ENCODE assay signal across 13 cellular contexts in the genomic region with DNA sequence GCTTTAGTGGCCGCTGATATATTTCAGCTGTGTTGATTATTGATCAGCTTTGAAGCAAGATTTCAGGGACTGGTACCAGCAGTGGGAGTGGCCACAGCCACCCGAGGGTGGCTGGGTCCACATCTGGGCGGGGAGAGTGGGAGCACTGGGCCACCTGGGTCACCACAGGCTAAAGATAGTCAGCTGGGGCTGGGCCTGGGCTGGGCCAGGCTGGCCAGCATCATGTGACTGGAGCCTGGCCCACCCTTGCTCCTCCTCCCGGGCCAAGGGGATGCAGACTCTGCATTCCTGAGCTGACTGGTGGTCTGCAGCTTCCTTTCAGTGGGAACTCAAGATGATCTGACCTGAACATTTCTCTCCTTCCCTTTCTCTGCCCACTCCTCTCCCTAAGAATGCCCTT. TPM values are rescaled to one million over a fixed set of nuclear protein-coding genes. Genes with fewer than 3 reads are reported as not detected.
DNase-seq lines count a peak whose midpoint lies in the region; ATAC-seq, FAIRE-seq and TF ChIP-seq lines count a peak whose summit lies in the region.
"Had no signal": no experiment of that assay in that cellular context is flagged by ENCODE, and none has a peak within 500 bp of the region (broad histone marks: within the 10 kb centered on the region; RNA-seq: fewer than 3 reads in every experiment).

No MANE protein-coding gene starts in this region.

- H3K79me2 ChIP-seq in K562 (ENCODE audit: control insufficient read depth, insufficient read depth, low read length), result peaks cover 99% of the 10 kb centered on the region

- H3K27ac ChIP-seq in K562 (ENCODE audit: extremely low read depth, low read depth, low read length) (peak overlapping the region; percentile 44; the same call in 2 of the 3 replicates), transverse colon (peak overlapping the region in 1 of 4 donors; percentile 11)

- H3K27me3 Mint-ChIP-seq in activated T-cell treated with anti-CD3 and anti-CD28 coated beads, Interleukin-2, amount 50 U/mL, for 72 hours (ENCODE audit: low read depth), result no peaks in the 10 kb centered on the region
- H3K27me3 Mint-ChIP-seq in activated T-cell treated with anti-CD3 and anti-CD28 coated beads, Interleukin-2, amount 50 U/mL, for 4 hours (ENCODE audit: low read depth), result no peaks in the 10 kb centered on the region
- H3K27me3 Mint-ChIP-seq in memory B cell, result no peaks in the 10 kb centered on the region

- ATAC-seq in activated T-cell treated with anti-CD3 and anti-CD28 coated beads, Interleukin-2, amount 50 U/mL, for 72 hours (replicated peaks in 1 of 2), result peak in 1 of 2 donors; percentile 26
- no peak for ATAC-seq in activated T-cell treated with anti-CD3 and anti-CD28 coated beads, Interleukin-2, amount 50 U/mL, for 4 hours
- ATAC-seq in K562 (peak; percentile 75), memory B cell (ENCODE audit: low read depth) (no peak)

- peaks cover 4% of the 10 kb centered on the region for H3K9me1 ChIP-seq in K562 (ENCODE audit: control insufficient read depth, insufficient read depth, low read length)

- no peak for FAIRE-seq in K562 (lab: Jason Lieb, UNC)

- WGBS in K562 (ENCODE audit: insufficient coverage, low coverage, missing lambda C conversion rate), result 25% methylated on average over 4 of the region's 4 CpGs
- 62 to 88% methylated on average over 1 to 4 of the region's 4 CpGs for WGBS in transverse colon (ENCODE audit: low coverage in 1 of 2), 2 donors

- H3K4me3 ChIP-seq in K562 (no peak overlapping the region), transverse colon (no peak overlapping the region)

- H3K9ac ChIP-seq in K562 (ENCODE audit: insufficient read depth in 1 of 2, low read depth in 2 of 2, low read length in 2 of 2), result peak overlapping the region in 1 of 2 experiments; percentile 66; a peak in 2 of 4 replicates

- no peak for DNase-seq in activated T-cell treated with anti-CD3 and anti-CD28 coated beads, Interleukin-2, amount 50 U/mL, for 72 hours
- DNase-seq in activated T-cell treated with anti-CD3 and anti-CD28 coated beads, Interleukin-2, amount 50 U/mL, for 4 hours, result no peak
- DNase-seq in K562 (ENCODE audit: extremely low read depth in 1 of 4, low spot score in 3 of 4) (peak; percentile 58 to 70 (median 60)), memory B cell (ENCODE audit: low spot score in 2 of 2) (no peak), transverse colon (peak; percentile 51), NCI-H1092 treated with DMSO at 0.1 percent for 48 hours (lab: John Stamatoyannopoulos, UW) (no peak), NCI-H1694 treated with DMSO at 0.1 percent for 48 hours (lab: John Stamatoyannopoulos, UW) (no peak), mesenteric fat pad (ENCODE audit: low spot score) (no peak)
- DNase-seq: cortex of kidney, EL, foreskin fibroblast, NCI-H226, SHP77 treated with DMSO at 0.1 percent for 48 hours had no signal

- H3K4me2 ChIP-seq in K562 (ENCODE audit: insufficient read depth, low read length), result 0 out of 2 replicates have a peak overlapping the region, but pooled peaks have one; percentile 5

- H3K9me3 Mint-ChIP-seq in activated T-cell treated with anti-CD3 and anti-CD28 coated beads, Interleukin-2, amount 50 U/mL, for 72 hours, result no peaks in the 10 kb centered on the region
- no peaks in the 10 kb centered on the region for H3K9me3 Mint-ChIP-seq in activated T-cell treated with anti-CD3 and anti-CD28 coated beads, Interleukin-2, amount 50 U/mL, for 4 hours
- H3K9me3 Mint-ChIP-seq in memory B cell, result no peaks in the 10 kb centered on the region

- POLR2A ChIA-PET in K562 (lab: Yijun Ruan, JAX), result interaction anchor here (2.1 to 2.8 kb wide), 4 partner anchors 10 to 24 kb away, joined by 6 to 32 read pairs (median 10); no protein-coding TSS in a partner anchor

- H4K20me1 ChIP-seq in K562 (replicated peaks; ENCODE audit: control insufficient read depth, insufficient read depth, low read length), result peaks cover 60% of the 10 kb centered on the region

- TF ChIP-seq CTCF in K562 (IDR thresholded peaks at IDR 0.05 in 2 of 3, conservative IDR thresholded peaks at IDR 0.05 in 1 of 3; ENCODE audit: insufficient read depth in 2 of 3, low read depth in 1 of 3, low read length in 3 of 3), result no peak
- TF ChIP-seq CTCF in transverse colon (IDR thresholded peaks at IDR 0.05), result no peak

- no TSS peak for BruUV-seq in K562 (replicated peaks; lab: Mats Ljungman, UMichigan)

- H3K9me3 ChIP-seq in K562 (replicated peaks; ENCODE audit: control insufficient read depth, insufficient read depth, low read depth, low read length) (no peaks in the 10 kb centered on the region), transverse colon (no peaks in the 10 kb centered on the region)

- H3K36me3 Mint-ChIP-seq in activated T-cell treated with anti-CD3 and anti-CD28 coated beads, Interleukin-2, amount 50 U/mL, for 72 hours (ENCODE audit: insufficient read depth in 2 of 2), result no peaks in the 10 kb centered on the region
- no peaks in the 10 kb centered on the region for H3K36me3 Mint-ChIP-seq in activated T-cell treated with anti-CD3 and anti-CD28 coated beads, Interleukin-2, amount 50 U/mL, for 4 hours (ENCODE audit: insufficient read depth)
- peaks cover 3% of the 10 kb centered on the region for H3K36me3 Mint-ChIP-seq in memory B cell

- no peaks in the 10 kb centered on the region for H3K27me3 ChIP-seq in K562 (ENCODE audit: control insufficient read depth in 2 of 2, insufficient read depth in 2 of 2, low read length in 2 of 2)
- no peaks in the 10 kb centered on the region for H3K27me3 ChIP-seq in transverse colon

- peaks cover 76% of the 10 kb centered on the region for H3K4me1 Mint-ChIP-seq in activated T-cell treated with anti-CD3 and anti-CD28 coated beads, Interleukin-2, amount 50 U/mL, for 72 hours (ENCODE audit: low read depth)
- peaks cover 88% of the 10 kb centered on the region for H3K4me1 Mint-ChIP-seq in activated T-cell treated with anti-CD3 and anti-CD28 coated beads, Interleukin-2, amount 50 U/mL, for 4 hours (ENCODE audit: low read depth)
- peaks cover 62% of the 10 kb centered on the region for H3K4me1 Mint-ChIP-seq in memory B cell

- H3K36me3 ChIP-seq in K562 (ENCODE audit: control insufficient read depth, insufficient read depth, low read length), result peaks cover 54% of the 10 kb centered on the region; the same call in 2 of the 3 replicates
- H3K36me3 ChIP-seq in transverse colon, result no peaks in the 10 kb centered on the region

- TF ChIP-seq RAD21 in K562 (CRISPR knock-in tag; conservative IDR thresholded peaks at IDR 0.05 in 1 of 2, IDR thresholded peaks at IDR 0.05 in 1 of 2), result no peak

- intact Hi-C loops in K562 (cut with micrococcal nuclease) (loop anchor here (10.0 kb wide), 1 partner anchor 128 kb away; no protein-coding TSS in a partner anchor), transverse colon (cut with DNase I; ENCODE audit: low total_unique reads) (no loop called here)

- CTCF ChIA-PET in K562 (lab: Yijun Ruan, JAX; ENCODE audit: low intra/inter-chr PET ratio), result no interaction called here

- no peak overlapping the region for H3K4me3 Mint-ChIP-seq in activated T-cell treated with anti-CD3 and anti-CD28 coated beads, Interleukin-2, amount 50 U/mL, for 72 hours
- H3K4me3 Mint-ChIP-seq in activated T-cell treated with anti-CD3 and anti-CD28 coated beads, Interleukin-2, amount 50 U/mL, for 4 hours, result no peak overlapping the region
- H3K4me3 Mint-ChIP-seq in memory B cell, result no peak overlapping the region

- H3K4me1 ChIP-seq in K562 (replicated peaks in 1 of 2; ENCODE audit: control insufficient read depth in 2 of 2, insufficient read depth in 2 of 2, low read length in 2 of 2) (peaks cover 33 to 62% of the 10 kb centered on the region in 2 experiments), transverse colon (peaks cover 23 to 74% (median 31%) of the 10 kb centered on the region in 4 donors)

- H2AFZ ChIP-seq in K562 (ENCODE audit: low read depth, low read length), result no peak overlapping the region

- in situ Hi-C loops in K562 (cut with MboI), result no loop called here
- in situ Hi-C loops in transverse colon (cut with MboI; ENCODE audit: low pct_ligation_motif_present in 1 of 4, low pct_unique_long_range_greater_than_20kb in 1 of 4, low sequenced_read_pairs in 3 of 4), result no loop called here

- H3K27ac Mint-ChIP-seq in activated T-cell treated with anti-CD3 and anti-CD28 coated beads, Interleukin-2, amount 50 U/mL, for 72 hours, result peak overlapping the region; percentile 75
- H3K27ac Mint-ChIP-seq in memory B cell, result peak overlapping the region; percentile 63

- TF ChIP-seq EP300 in K562 (IDR thresholded peaks at IDR 0.05; ENCODE audit: low read length) (no peak), transverse colon (IDR thresholded peaks at IDR 0.05; ENCODE audit: low read depth) (no peak)

- TF ChIP-seq POLR2A in K562 (conservative IDR thresholded peaks at IDR 0.05) (no peak), transverse colon (IDR thresholded peaks at IDR 0.05) (no peak)

TF ChIP-seq in K562, 482 proteins besides CTCF, POLR2A, EP300 and RAD21 (continues in another document):
- 0 out of 2 replicates have a peak, but pooled peaks have one; percentile 12 for TF ChIP-seq CBFA2T2 (conservative IDR thresholded peaks at IDR 0.05)

RNA-seq across cellular contexts. Expression of gene LARP1, which starts 27.1 kb away (rescaled TPM):
- total RNA-seq in activated T-cell treated with anti-CD3 and anti-CD28 coated beads, Interleukin-2, amount 50 U/mL, for 72 hours, result 100 to 1,000 TPM; 248 to 266 TPM
- 100 to 1,000 TPM; 412 to 443 (median 432) TPM for total RNA-seq in activated T-cell treated with anti-CD3 and anti-CD28 coated beads, Interleukin-2, amount 50 U/mL, for 4 hours
- 329 and 371 TPM in 2 replicates for total RNA-seq in K562 (2011; cell fraction: chromatin; rRNA removed; ENCODE audit: low replicate concordance)
- total RNA-seq in K562 (2011; cell fraction: nucleolus; rRNA removed), result 172 and 190 TPM in 2 replicates
- 207 and 246 TPM in 2 replicates for total RNA-seq in K562 (2011; cell fraction: nucleoplasm; rRNA removed)
- 80.4 and 108 TPM in 2 replicates for total RNA-seq in K562 (2014; rRNA removed)
- total RNA-seq in K562 (2014; rRNA removed; fragmentation: Illumina TruSeq; extraction: Trizol), result 103 and 123 TPM in 2 replicates
- 92.0 and 99.1 TPM in 2 replicates for total RNA-seq in K562 (2015; rRNA removed; fragmentation: Illumina TruSeq; extraction: Trizol)
- total RNA-seq in K562 (2021), result 267 and 300 TPM in 2 replicates
- 74.2 and 82.6 TPM in 2 replicates for polyA plus RNA-seq in K562 (2011; rRNA removed)
- 50.4 and 50.8 TPM in 2 replicates for polyA plus RNA-seq in K562 (2011; cell fraction: cytosol; rRNA removed)
- 249 and 279 TPM in 2 replicates for polyA plus RNA-seq in K562 (2011; cell fraction: nucleus; rRNA removed)
- 72.9 and 116 TPM in 2 replicates for polyA plus RNA-seq in K562 (2012)
- polyA plus RNA-seq in K562 (2014; fragmentation: Illumina TruSeq; extraction: Trizol), result 184 and 201 TPM in 2 replicates
- 10 to 100 TPM; 22.6 to 54.7 TPM for polyA plus RNA-seq in K562 (2014; fragmentation: Nextera tagmentation; extraction: Ambion mirVana)
- polyA plus RNA-seq in K562 (2014; rRNA removed), result 113 and 114 TPM in 2 replicates
- polyA minus RNA-seq in K562 (2011; rRNA and poly(A)+ RNA removed), result 95.4 and 99.1 TPM in 2 replicates
- 92.4 and 104 TPM in 2 replicates for polyA minus RNA-seq in K562 (2011; cell fraction: cytosol; rRNA and poly(A)+ RNA removed)
- 77.0 and 118 TPM in 2 replicates for polyA minus RNA-seq in K562 (2011; cell fraction: nucleus; rRNA and poly(A)+ RNA removed)
- total RNA-seq in transverse colon, result 100 to 1,000 TPM in 2 of 4 donors, 10 to 100 TPM in 2; 63.6 to 171 (median 105) TPM
- 202 TPM for total RNA-seq in mesenteric fat pad

Comparison
In these comparisons a context has a peak if more than half of its experiments do, and no peak if none do; other contexts are left out.
1. DNase-seq: peak in K562 (4 of 4) and transverse colon (single experiment); none in activated T-cell treated with anti-CD3 and anti-CD28 coated beads, Interleukin-2, amount 50 U/mL, for 72 hours (0 of 2), activated T-cell treated with anti-CD3 and anti-CD28 coated beads, Interleukin-2, amount 50 U/mL, for 4 hours (single experiment), memory B cell (0 of 2), NCI-H1092 treated with DMSO at 0.1 percent for 48 hours (single experiment), NCI-H1694 treated with DMSO at 0.1 percent for 48 hours (single experiment) and mesenteric fat pad (single experiment).